ENCODE assay signal across 8 cellular contexts in genomic region chr1:38046884-38047602, GRCh38. TPM values are rescaled to one million over a fixed set of nuclear protein-coding genes. Genes with fewer than 3 reads are reported as not detected.
DNase-seq lines count a peak whose midpoint lies in the region; ATAC-seq and TF ChIP-seq lines count a peak whose summit lies in the region.

No MANE protein-coding gene starts in this region.

- no peak overlapping the region for H3K56ac ChIP-seq in H9 (ENCODE audit: insufficient read length, low read depth, low read length)

- H3K36me3 ChIP-seq in WERI-Rb-1 (no peaks in the 10 kb centered on the region), skeletal muscle tissue (ENCODE audit: control insufficient read depth in 3 of 3, insufficient read depth in 3 of 3, low read length in 3 of 3) (no peaks in the 10 kb centered on the region)

- H3K4me3 Mint-ChIP-seq in H9 = peak overlapping the region; percentile 73 to 88

- DNase-seq in DMS79 treated with DMSO at 0.1 percent for 48 hours (lab: John Stamatoyannopoulos, UW) (peak; percentile 81), H9 (peak; percentile 90), NCI-H1048 (lab: John Stamatoyannopoulos, UW) (peak; percentile 74), WERI-Rb-1 (peak; percentile 79), T47D (ENCODE audit: low read depth in 1 of 2, low spot score in 1 of 2) (peak; percentile 88 to 89), iPS-NIHi11 (ENCODE audit: low spot score) (peak; percentile 94)

- no peak overlapping the region for H2AK5ac ChIP-seq in H9 (ENCODE audit: insufficient read length, low read length)

- H3K79me2 ChIP-seq in H9 (ENCODE audit: insufficient read depth, low read length) = no peaks in the 10 kb centered on the region; the same call in 1 of the 2 replicates

- H3K14ac ChIP-seq in H9 (ENCODE audit: insufficient read depth, low read length) = no peak overlapping the region; the same call in 1 of the 2 replicates

- H2BK12ac ChIP-seq in H9 (ENCODE audit: insufficient read length, low read depth, low read length) = no peak overlapping the region

- peaks cover 22% of the 10 kb centered on the region for H3K23me2 ChIP-seq in H9 (ENCODE audit: insufficient read length, low read depth, low read length, poor library complexity, severe bottlenecking)

- H3K27me3 ChIP-seq in H9 (ENCODE audit: insufficient read depth, low read length) (peaks cover 10% of the 10 kb centered on the region; the same call in 1 of the 2 replicates), WERI-Rb-1 (ENCODE audit: insufficient read depth, low read depth, severe bottlenecking) (peaks cover 34% of the 10 kb centered on the region), skeletal muscle tissue (ENCODE audit: control insufficient read depth in 3 of 3, insufficient read depth in 3 of 3, low read length in 3 of 3) (peaks cover 35 to 55% (median 43%) of the 10 kb centered on the region in 3 donors)

- WGBS in H9 (ENCODE audit: extremely low coverage, insufficient read length, low lambda C conversion rate) = no CpG with 5 or more reads among the region's 99 CpGs

- no peak overlapping the region for H4K91ac ChIP-seq in H9 (ENCODE audit: insufficient read length, low read depth, low read length)

- H3K23ac ChIP-seq in H9 (ENCODE audit: insufficient read length, low read depth, low read length) = no peak overlapping the region

- peak; percentile 13; the same call in 1 of the 3 replicates for TF ChIP-seq CTCF in H9 (conservative IDR thresholded peaks at IDR 0.05)
- TF ChIP-seq CTCF in WERI-Rb-1 (IDR thresholded peaks at IDR 0.05; ENCODE audit: low read depth, low read length) = no peak

- H3K9ac ChIP-seq in H9 (ENCODE audit: extremely low read depth, insufficient read length, low read length) (no peak overlapping the region), skeletal muscle tissue (ENCODE audit: low read depth in 1 of 3, low read length in 3 of 3) (peak overlapping the region in 2 of 3 donors; percentile 72 to 73)

- no peak overlapping the region for H3K4ac ChIP-seq in H9 (ENCODE audit: low read depth, low read length)

- no peak overlapping the region for H3K18ac ChIP-seq in H9 (ENCODE audit: insufficient read length, low read depth, low read length)

- peak overlapping the region; percentile 47 for H3K4me2 ChIP-seq in H9 (ENCODE audit: insufficient read depth, insufficient read length, low read length)

- no peak overlapping the region for H4K8ac ChIP-seq in H9 (replicated peaks; ENCODE audit: insufficient read length, low read depth, low read length)

- H4K20me1 ChIP-seq in H9 (ENCODE audit: control insufficient read depth, insufficient read depth, insufficient read length) = no peaks in the 10 kb centered on the region

- ATAC-seq in HG03469 (IDR thresholded peaks at IDR 0.05; ENCODE audit: unreplicated experiment) = no peak

- no peak overlapping the region for H2AFZ ChIP-seq in H9 (ENCODE audit: low read length)

- no peaks in the 10 kb centered on the region for H3K79me1 ChIP-seq in H9 (ENCODE audit: insufficient read depth, low read depth, low read length, poor library complexity, severe bottlenecking)

- no peak overlapping the region for H4K5ac ChIP-seq in H9 (ENCODE audit: insufficient read length, low read depth, low read length)

- in situ Hi-C loops in T47D (cut with HindIII; ENCODE audit: low pct_unique_long_range_greater_than_20kb, low sequenced_read_pairs) = no loop called here

- H2BK120ac ChIP-seq in H9 (ENCODE audit: low read depth, low read length, poor library complexity, severe bottlenecking) = no peak overlapping the region

- H3K9me3 Mint-ChIP-seq in H9 = peaks cover 0 to 2% of the 10 kb centered on the region in 2 experiments; a peak in 1 of 5 replicates

- H2BK15ac ChIP-seq in H9 (ENCODE audit: low read depth, low read length) = no peak overlapping the region

- H3K4me1 ChIP-seq in H9 (ENCODE audit: insufficient read depth, low read length) (no peaks in the 10 kb centered on the region; the same call in 1 of the 2 replicates), skeletal muscle tissue (ENCODE audit: control insufficient read depth in 3 of 3, insufficient read depth in 3 of 3, low read length in 3 of 3) (peaks cover 21 to 28% (median 22%) of the 10 kb centered on the region in 3 donors)

- no peak overlapping the region for H3K27ac Mint-ChIP-seq in H9

- no peak overlapping the region for H2BK20ac ChIP-seq in H9 (ENCODE audit: low read depth, low read length, poor library complexity, severe bottlenecking)

- no peaks in the 10 kb centered on the region for H3K9me3 ChIP-seq in H9 (ENCODE audit: control insufficient read depth, low read depth, low read length)
- H3K9me3 ChIP-seq in WERI-Rb-1 (ENCODE audit: severe bottlenecking) = no peaks in the 10 kb centered on the region
- no peaks in the 10 kb centered on the region for H3K9me3 ChIP-seq in skeletal muscle tissue (ENCODE audit: control insufficient read depth in 3 of 3, low read length in 3 of 3)

- H3K27ac ChIP-seq in H9 (ENCODE audit: insufficient read length, low read depth, low read length) (no peak overlapping the region), WERI-Rb-1 (no peak overlapping the region), skeletal muscle tissue (ENCODE audit: low read depth, low read length) (no peak overlapping the region)

- peaks cover 43 to 54% of the 10 kb centered on the region in 2 experiments for H3K4me1 Mint-ChIP-seq in H9

- H3T11ph ChIP-seq in H9 (ENCODE audit: low read length) = no peak overlapping the region

- H3K4me3 ChIP-seq in WERI-Rb-1 (ENCODE audit: low read depth, low read length) (peak overlapping the region; percentile 47), skeletal muscle tissue (ENCODE audit: low read length in 3 of 3) (peak overlapping the region in 2 of 3 donors; percentile 69 to 70)

- no peak overlapping the region for H2BK5ac ChIP-seq in H9 (ENCODE audit: insufficient read length, low read length)

- H3K36me3 Mint-ChIP-seq in H9 (ENCODE audit: insufficient read depth in 1 of 3, low read depth in 3 of 3) = peaks cover 14 to 23% (median 21%) of the 10 kb centered on the region in 3 experiments

- peaks cover 56% of the 10 kb centered on the region for H3K27me3 Mint-ChIP-seq in H9 (ENCODE audit: low read depth)

RNA-seq across cellular contexts. Expression of gene POU3F1, which starts 0.5 kb away (rescaled TPM):
- total RNA-seq in H9 (2021) = 5.8 and 7.0 TPM in 2 replicates
- total RNA-seq in skeletal muscle tissue = 0.52 TPM

RNA-seq across cellular contexts. Expression of gene UTP11, which starts 34.5 kb away (rescaled TPM):
- total RNA-seq in H9 (2021) (52.4 and 63.1 TPM in 2 replicates), skeletal muscle tissue (61.1 TPM)

RNA-seq across cellular contexts. Expression of gene FHL3, which starts 41.7 kb away (rescaled TPM):
- total RNA-seq in H9 (2021) = 32.8 and 34.2 TPM in 2 replicates
- total RNA-seq in skeletal muscle tissue = 58.5 TPM

RNA-seq across cellular contexts. Expression of gene SF3A3, which starts 57.2 kb away (rescaled TPM):
- total RNA-seq in H9 (2021) = 143 and 144 TPM in 2 replicates
- total RNA-seq in skeletal muscle tissue = 53.2 TPM
